27 cellular contexts compared by ENCODE assay signal in genomic region chr4:154559931-154560801, GRCh38. TPM values are rescaled to one million over a fixed set of nuclear protein-coding genes. Genes with fewer than 3 reads are reported as not detected.
DNase-seq lines count a peak whose midpoint lies in the region; ATAC-seq, FAIRE-seq and TF ChIP-seq lines count a peak whose summit lies in the region.
"Had no signal": no experiment of that assay in that cellular context is flagged by ENCODE, and none has a peak within 500 bp of the region (broad histone marks: within the 10 kb centered on the region; RNA-seq: fewer than 3 reads in every experiment).

No MANE protein-coding gene starts in this region.

- H3K4me1 ChIP-seq in K562 (replicated peaks in 1 of 2; ENCODE audit: control insufficient read depth in 2 of 2, insufficient read depth in 2 of 2, low read length in 2 of 2) (peaks cover 0 to 4% of the 10 kb centered on the region in 2 experiments; a peak in 1 of 5 replicates), mucosa of descending colon (ENCODE audit: low read depth) (peaks cover 6% of the 10 kb centered on the region)
- H3K4me1 ChIP-seq: esophagus muscularis mucosa, gastroesophageal sphincter, neural progenitor cell, psoas muscle had no signal

- no peaks in the 10 kb centered on the region for H3K36me3 ChIP-seq in K562 (ENCODE audit: control insufficient read depth, insufficient read depth, low read length)
- no peaks in the 10 kb centered on the region for H3K36me3 ChIP-seq in mucosa of descending colon (ENCODE audit: low read depth)
- H3K36me3 ChIP-seq: esophagus muscularis mucosa, gastroesophageal sphincter, MG63, neural progenitor cell had no signal

- ATAC-seq in GM18867 (IDR thresholded peaks at IDR 0.05; ENCODE audit: unreplicated experiment) (peak; percentile 12), HG03565 (IDR thresholded peaks at IDR 0.05; ENCODE audit: unreplicated experiment) (peak; percentile 23), K562 (0 out of 3 replicates have a peak, but pooled peaks have one; percentile 18), mucosa of descending colon (peak; percentile 80)
- no peak for ATAC-seq in activated T-helper 17 cell treated with anti-CD3 and anti-CD28 coated beads, Interleukin-2, amount 50 U/mL, for 72 hours (replicated peaks)
- ATAC-seq: gastroesophageal sphincter had no signal

- no peak overlapping the region for H3K27ac Mint-ChIP-seq in activated T-helper 17 cell treated with anti-CD3 and anti-CD28 coated beads, Interleukin-2, amount 50 U/mL, for 72 hours
- H3K27ac Mint-ChIP-seq: activated CD4-positive, alpha-beta memory T cell treated with anti-CD3 and anti-CD28 coated beads, Interleukin-2, amount 10 ng/mL, durations not matched to agents 7 days and 5 days; activated naive CD4-positive, alpha-beta T cell treated with anti-CD3 and anti-CD28 coated beads, Interleukin-2, amount 10 ng/mL, durations not matched to agents 7 days and 5 days; CD4-positive, CD25-positive, alpha-beta regulatory T cell; effector memory CD8-positive, alpha-beta T cell; IgD-negative memory B cell; neural progenitor cell; stimulated activated naive CD8-positive, alpha-beta T cell treated with anti-CD3 and anti-CD28 coated beads, Interleukin-15, amount 100 ng/mL, for 72 hours; T-helper 2 cell treated with Interferon-gamma antibody and Interleukin-4, amounts not matched to agents 5 μg/mL and 100 μg/mL, for 36 hours had no signal

- H3K9me3 Mint-ChIP-seq in activated T-helper 17 cell treated with anti-CD3 and anti-CD28 coated beads, Interleukin-2, amount 50 U/mL, for 72 hours: no peaks in the 10 kb centered on the region
- H3K9me3 Mint-ChIP-seq: activated CD4-positive, alpha-beta memory T cell treated with anti-CD3 and anti-CD28 coated beads, Interleukin-2, amount 10 ng/mL, durations not matched to agents 7 days and 5 days; activated naive CD4-positive, alpha-beta T cell treated with anti-CD3 and anti-CD28 coated beads, Interleukin-2, amount 10 ng/mL, durations not matched to agents 7 days and 5 days; effector memory CD8-positive, alpha-beta T cell; IgD-negative memory B cell; neural progenitor cell; stimulated activated naive CD8-positive, alpha-beta T cell treated with anti-CD3 and anti-CD28 coated beads, Interleukin-15, amount 100 ng/mL, for 72 hours; T-helper 2 cell treated with Interferon-gamma antibody and Interleukin-4, amounts not matched to agents 5 μg/mL and 100 μg/mL, for 36 hours had no signal

- 23% methylated on average over 5 of the region's 5 CpGs for WGBS in K562 (ENCODE audit: insufficient coverage, low coverage, missing lambda C conversion rate)

- no peak overlapping the region for H3K27ac ChIP-seq in K562 (ENCODE audit: extremely low read depth, low read depth, low read length)
- H3K27ac ChIP-seq: esophagus muscularis mucosa, gastroesophageal sphincter, HL-60, neural progenitor cell, psoas muscle had no signal

- TF ChIP-seq RAD21 in K562 (CRISPR knock-in tag; conservative IDR thresholded peaks at IDR 0.05 in 1 of 2, IDR thresholded peaks at IDR 0.05 in 1 of 2): no peak

- in situ Hi-C loops in K562 (cut with MboI): no loop called here
- in situ Hi-C loops in G401 (cut with HindIII; ENCODE audit: low sequenced_read_pairs): no loop called here

- no peak overlapping the region for H3K9ac ChIP-seq in K562 (ENCODE audit: insufficient read depth in 1 of 2, low read depth in 2 of 2, low read length in 2 of 2)
- H3K9ac ChIP-seq: neural progenitor cell, SK-N-SH had no signal

- no peaks in the 10 kb centered on the region; a peak in 1 of 5 replicates for H3K27me3 ChIP-seq in K562 (ENCODE audit: control insufficient read depth in 2 of 2, insufficient read depth in 2 of 2, low read length in 2 of 2)
- H3K27me3 ChIP-seq: esophagus muscularis mucosa, gastroesophageal sphincter, MG63, neural progenitor cell had no signal

- H3K9me1 ChIP-seq in K562 (ENCODE audit: control insufficient read depth, insufficient read depth, low read length): no peaks in the 10 kb centered on the region

- DNase-seq in K562 (ENCODE audit: extremely low read depth in 1 of 4, low spot score in 3 of 4): no peak
- DNase-seq in mucosa of descending colon: peak in 1 of 3 donors; percentile 33
- no peak for DNase-seq in G401 (ENCODE audit: low spot score)
- no peak for DNase-seq in NCI-H1048 (lab: John Stamatoyannopoulos, UW)
- no peak for DNase-seq in NCI-H1930 (lab: John Stamatoyannopoulos, UW)
- DNase-seq: activated CD4-positive, alpha-beta memory T cell treated with anti-CD3 and anti-CD28 coated beads, Interleukin-2, amount 10 ng/mL, durations not matched to agents 7 days and 5 days; activated T-cell treated with anti-CD3 and anti-CD28 coated beads, Interleukin-2, amount 50 U/mL, for 1 hour; DMS79; effector memory CD8-positive, alpha-beta T cell; MG63; psoas muscle; stimulated activated CD4-positive, alpha-beta T cell treated with anti-CD3 and anti-CD28 coated beads, Interleukin-4, amount 100 ng/mL, for 1 hour had no signal

- TF ChIP-seq CTCF in K562 (IDR thresholded peaks at IDR 0.05 in 2 of 3, conservative IDR thresholded peaks at IDR 0.05 in 1 of 3; ENCODE audit: insufficient read depth in 2 of 3, low read depth in 1 of 3, low read length in 3 of 3): no peak
- TF ChIP-seq CTCF in mucosa of descending colon (IDR thresholded peaks at IDR 0.05): no peak

- no peak overlapping the region for H3K4me3 ChIP-seq in K562
- no peak overlapping the region for H3K4me3 ChIP-seq in mucosa of descending colon
- H3K4me3 ChIP-seq: esophagus muscularis mucosa, gastroesophageal sphincter, MG63, neural progenitor cell, psoas muscle, smooth muscle cell had no signal

- H3K4me1 Mint-ChIP-seq in activated T-helper 17 cell treated with anti-CD3 and anti-CD28 coated beads, Interleukin-2, amount 50 U/mL, for 72 hours: no peaks in the 10 kb centered on the region
- H3K4me1 Mint-ChIP-seq: activated CD4-positive, alpha-beta memory T cell treated with anti-CD3 and anti-CD28 coated beads, Interleukin-2, amount 10 ng/mL, durations not matched to agents 7 days and 5 days; activated naive CD4-positive, alpha-beta T cell treated with anti-CD3 and anti-CD28 coated beads, Interleukin-2, amount 10 ng/mL, durations not matched to agents 7 days and 5 days; neural progenitor cell; stimulated activated naive CD8-positive, alpha-beta T cell treated with anti-CD3 and anti-CD28 coated beads, Interleukin-15, amount 100 ng/mL, for 72 hours had no signal

- BruUV-seq in K562 (replicated peaks; lab: Mats Ljungman, UMichigan): no TSS peak

- no peak overlapping the region for H3K4me3 Mint-ChIP-seq in activated T-helper 17 cell treated with anti-CD3 and anti-CD28 coated beads, Interleukin-2, amount 50 U/mL, for 72 hours
- H3K4me3 Mint-ChIP-seq: activated CD4-positive, alpha-beta memory T cell treated with anti-CD3 and anti-CD28 coated beads, Interleukin-2, amount 10 ng/mL, durations not matched to agents 7 days and 5 days; activated naive CD4-positive, alpha-beta T cell treated with anti-CD3 and anti-CD28 coated beads, Interleukin-2, amount 10 ng/mL, durations not matched to agents 7 days and 5 days; CD4-positive, CD25-positive, alpha-beta regulatory T cell; effector memory CD8-positive, alpha-beta T cell; IgD-negative memory B cell; neural progenitor cell; stimulated activated naive CD8-positive, alpha-beta T cell treated with anti-CD3 and anti-CD28 coated beads, Interleukin-15, amount 100 ng/mL, for 72 hours; T-helper 2 cell treated with Interferon-gamma antibody and Interleukin-4, amounts not matched to agents 5 μg/mL and 100 μg/mL, for 36 hours had no signal

- H3K4me2 ChIP-seq in K562 (ENCODE audit: insufficient read depth, low read length): no peak overlapping the region
- H3K4me2 ChIP-seq: neural progenitor cell, SK-N-SH had no signal

- no peaks in the 10 kb centered on the region for H3K79me2 ChIP-seq in K562 (ENCODE audit: control insufficient read depth, insufficient read depth, low read length)

- intact Hi-C loops in K562 (cut with micrococcal nuclease) (loop anchor here (1.0 to 10.0 kb wide), 4 partner anchors 58 to 1395 kb away; partner anchors contain the start of gene CTSO), mucosa of descending colon (cut with DNase I, micrococcal nuclease) (loop anchor here (2.0 to 10.0 kb wide), 2 partner anchors 59 to 65 kb away; no protein-coding TSS in a partner anchor)

- CTCF ChIA-PET in K562 (lab: Yijun Ruan, JAX; ENCODE audit: low intra/inter-chr PET ratio): interaction anchor here (0.6 to 1.7 kb wide), 5 partner anchors 59 to 64 kb away, joined by 3 to 10 read pairs (median 4); no protein-coding TSS in a partner anchor

- POLR2A ChIA-PET in K562 (lab: Yijun Ruan, JAX): interaction anchor here (1.4 kb wide), 1 partner anchor 9 kb away, joined by 5 read pairs; no protein-coding TSS in a partner anchor

- TF ChIP-seq POLR2A in K562 (conservative IDR thresholded peaks at IDR 0.05): no peak

- TF ChIP-seq EP300 in K562 (IDR thresholded peaks at IDR 0.05; ENCODE audit: low read length): no peak

- no peaks in the 10 kb centered on the region for H4K20me1 ChIP-seq in K562 (replicated peaks; ENCODE audit: control insufficient read depth, insufficient read depth, low read length)

- no peaks in the 10 kb centered on the region for H3K36me3 Mint-ChIP-seq in activated T-helper 17 cell treated with anti-CD3 and anti-CD28 coated beads, Interleukin-2, amount 50 U/mL, for 72 hours (ENCODE audit: low read depth)
- H3K36me3 Mint-ChIP-seq: activated naive CD4-positive, alpha-beta T cell treated with anti-CD3 and anti-CD28 coated beads, Interleukin-2, amount 10 ng/mL, durations not matched to agents 7 days and 5 days; CD4-positive, CD25-positive, alpha-beta regulatory T cell; IgD-negative memory B cell; neural progenitor cell had no signal

- 0 out of 2 replicates have a peak overlapping the region, but pooled peaks have one; percentile 27 for H2AFZ ChIP-seq in K562 (ENCODE audit: low read depth, low read length)
- H2AFZ ChIP-seq: neural progenitor cell had no signal

- H3K9me3 ChIP-seq in K562 (replicated peaks; ENCODE audit: control insufficient read depth, insufficient read depth, low read depth, low read length) (no peaks in the 10 kb centered on the region), mucosa of descending colon (no peaks in the 10 kb centered on the region)
- H3K9me3 ChIP-seq: esophagus muscularis mucosa, gastroesophageal sphincter, MG63, psoas muscle, SK-N-SH had no signal

- H3K27me3 Mint-ChIP-seq in activated T-helper 17 cell treated with anti-CD3 and anti-CD28 coated beads, Interleukin-2, amount 50 U/mL, for 72 hours: peaks cover 3% of the 10 kb centered on the region
- H3K27me3 Mint-ChIP-seq: activated naive CD4-positive, alpha-beta T cell treated with anti-CD3 and anti-CD28 coated beads, Interleukin-2, amount 10 ng/mL, durations not matched to agents 7 days and 5 days; IgD-negative memory B cell had no signal

- FAIRE-seq in K562 (lab: Jason Lieb, UNC): no peak

RNA-seq across cellular contexts. Expression of gene FGB, which starts 2.6 kb away (rescaled TPM):
- total RNA-seq in K562 (2011; cell fraction: chromatin; rRNA removed; ENCODE audit: low replicate concordance): not detected in 2 replicates
- total RNA-seq in K562 (2011; cell fraction: nucleolus; rRNA removed): not detected in 2 replicates
- not detected in 2 replicates for total RNA-seq in K562 (2011; cell fraction: nucleoplasm; rRNA removed)
- total RNA-seq in K562 (2014; rRNA removed) (not detected in 2 replicates), K562 (2014; rRNA removed; fragmentation: Illumina TruSeq; extraction: Trizol) (not detected in 2 replicates), K562 (2015; rRNA removed; fragmentation: Illumina TruSeq; extraction: Trizol) (not detected in 2 replicates), K562 (2021) (1.9 and 2.5 TPM in 2 replicates), mucosa of descending colon (1 to 10 TPM in 1 of 3 donors, under 1 TPM in 1, not detected in 1; 0.63 to 1.0 TPM)
- polyA plus RNA-seq in K562 (2011; rRNA removed) (not detected in 2 replicates), K562 (2014; fragmentation: Illumina TruSeq; extraction: Trizol) (not detected in 2 replicates), K562 (2014; fragmentation: Nextera tagmentation; extraction: Ambion mirVana) (under 1 TPM; 0.07 to 0.13 TPM), K562 (2014; rRNA removed) (not detected in 2 replicates)
- polyA plus RNA-seq in K562 (2011; cell fraction: cytosol; rRNA removed): 0.04 TPM in 2 replicates
- not detected in 2 replicates for polyA plus RNA-seq in K562 (2011; cell fraction: nucleus; rRNA removed)
- polyA plus RNA-seq in K562 (2012): not detected in 2 replicates
- polyA minus RNA-seq in K562 (2011; rRNA and poly(A)+ RNA removed): not detected in 2 replicates
- polyA minus RNA-seq in K562 (2011; cell fraction: cytosol; rRNA and poly(A)+ RNA removed): not detected in 2 replicates
- not detected in 2 replicates for polyA minus RNA-seq in K562 (2011; cell fraction: nucleus; rRNA and poly(A)+ RNA removed)
- not detected in 2 replicates for total RNA-seq in G401 (2014; rRNA removed; shearing (Covaris generic))
- not detected for total RNA-seq in activated T-helper 17 cell treated with anti-CD3 and anti-CD28 coated beads, Interleukin-2, amount 50 U/mL, for 72 hours
- total RNA-seq: activated CD4-positive, alpha-beta memory T cell treated with anti-CD3 and anti-CD28 coated beads, Interleukin-2, amount 10 ng/mL, durations not matched to agents 7 days and 5 days; CD4-positive, CD25-positive, alpha-beta regulatory T cell; esophagus muscularis mucosa; mononuclear cell; smooth muscle cell had no signal
- polyA plus RNA-seq: CD4-positive, CD25-positive, alpha-beta regulatory T cell; IgD-negative memory B cell; psoas muscle; SK-N-SH had no signal

RNA-seq across cellular contexts. Expression of gene PLRG1, which starts 10.0 kb away (rescaled TPM):
- 71.5 and 148 TPM in 2 replicates for total RNA-seq in K562 (2011; cell fraction: chromatin; rRNA removed; ENCODE audit: low replicate concordance)
- 34.5 and 37.6 TPM in 2 replicates for total RNA-seq in K562 (2011; cell fraction: nucleolus; rRNA removed)
- 54.0 and 76.6 TPM in 2 replicates for total RNA-seq in K562 (2011; cell fraction: nucleoplasm; rRNA removed)
- total RNA-seq in K562 (2014; rRNA removed): 48.0 and 53.1 TPM in 2 replicates
- 120 and 142 TPM in 2 replicates for total RNA-seq in K562 (2014; rRNA removed; fragmentation: Illumina TruSeq; extraction: Trizol)
- 67.3 and 68.9 TPM in 2 replicates for total RNA-seq in K562 (2015; rRNA removed; fragmentation: Illumina TruSeq; extraction: Trizol)
- total RNA-seq in K562 (2021): 121 and 122 TPM in 2 replicates
- 141 and 204 TPM in 2 replicates for polyA plus RNA-seq in K562 (2011; rRNA removed)
- 73.8 and 75.2 TPM in 2 replicates for polyA plus RNA-seq in K562 (2011; cell fraction: cytosol; rRNA removed)
- polyA plus RNA-seq in K562 (2011; cell fraction: nucleus; rRNA removed): 90.1 and 129 TPM in 2 replicates
- polyA plus RNA-seq in K562 (2012): 100.0 and 100 TPM in 2 replicates
- polyA plus RNA-seq in K562 (2014; fragmentation: Illumina TruSeq; extraction: Trizol): 114 and 116 TPM in 2 replicates
- 100 to 1,000 TPM; 218 to 248 TPM for polyA plus RNA-seq in K562 (2014; fragmentation: Nextera tagmentation; extraction: Ambion mirVana)
- polyA plus RNA-seq in K562 (2014; rRNA removed): 107 and 118 TPM in 2 replicates
- 186 and 209 TPM in 2 replicates for polyA minus RNA-seq in K562 (2011; rRNA and poly(A)+ RNA removed)
- polyA minus RNA-seq in K562 (2011; cell fraction: cytosol; rRNA and poly(A)+ RNA removed): 29.1 and 65.3 TPM in 2 replicates
- 64.1 and 138 TPM in 2 replicates for polyA minus RNA-seq in K562 (2011; cell fraction: nucleus; rRNA and poly(A)+ RNA removed)
- total RNA-seq in mucosa of descending colon: 10 to 100 TPM; 58.1 to 69.4 (median 63.1) TPM
- 47.5 and 121 TPM in 2 replicates for total RNA-seq in G401 (2014; rRNA removed; shearing (Covaris generic))
- total RNA-seq in activated T-helper 17 cell treated with anti-CD3 and anti-CD28 coated beads, Interleukin-2, amount 50 U/mL, for 72 hours: 100 to 1,000 TPM in 1 of 2 donors, 10 to 100 TPM in 1; 85.5 to 125 TPM

RNA-seq across cellular contexts. Expression of gene FGA, which starts 30.4 kb away (rescaled TPM):
- not detected in 2 replicates for total RNA-seq in K562 (2011; cell fraction: chromatin; rRNA removed; ENCODE audit: low replicate concordance)
- total RNA-seq in K562 (2011; cell fraction: nucleolus; rRNA removed): not detected in 2 replicates
- not detected in 2 replicates for total RNA-seq in K562 (2011; cell fraction: nucleoplasm; rRNA removed)
- not detected in 2 replicates for total RNA-seq in K562 (2014; rRNA removed)
- total RNA-seq in K562 (2014; rRNA removed; fragmentation: Illumina TruSeq; extraction: Trizol): not detected in 2 replicates
- total RNA-seq in K562 (2015; rRNA removed; fragmentation: Illumina TruSeq; extraction: Trizol): not detected in 2 replicates
- total RNA-seq in K562 (2021): 2.5 and 3.4 TPM in 2 replicates
- polyA plus RNA-seq in K562 (2011; rRNA removed): 0.08 TPM in 1 of 2 replicates, not detected in the other
- polyA plus RNA-seq in K562 (2011; cell fraction: cytosol; rRNA removed): not detected in 2 replicates
- not detected in 2 replicates for polyA plus RNA-seq in K562 (2011; cell fraction: nucleus; rRNA removed)
- 0.08 TPM in 1 of 2 replicates, not detected in the other for polyA plus RNA-seq in K562 (2012)
- 0.06 TPM in 1 of 2 replicates, not detected in the other for polyA plus RNA-seq in K562 (2014; fragmentation: Illumina TruSeq; extraction: Trizol)
- polyA plus RNA-seq in K562 (2014; fragmentation: Nextera tagmentation; extraction: Ambion mirVana): under 1 TPM in 1 of 2 experiments, not detected in 1; 0.04 TPM
- not detected in 2 replicates for polyA plus RNA-seq in K562 (2014; rRNA removed)
- not detected in 2 replicates for polyA minus RNA-seq in K562 (2011; rRNA and poly(A)+ RNA removed)
- 1.7 TPM in 1 of 2 replicates, not detected in the other for polyA minus RNA-seq in K562 (2011; cell fraction: cytosol; rRNA and poly(A)+ RNA removed)
- not detected in 2 replicates for polyA minus RNA-seq in K562 (2011; cell fraction: nucleus; rRNA and poly(A)+ RNA removed)
- total RNA-seq in mucosa of descending colon: under 1 TPM in 1 of 3 donors, not detected in 2; 0.84 TPM
- not detected in 2 replicates for total RNA-seq in G401 (2014; rRNA removed; shearing (Covaris generic))
- not detected for total RNA-seq in activated T-helper 17 cell treated with anti-CD3 and anti-CD28 coated beads, Interleukin-2, amount 50 U/mL, for 72 hours
- total RNA-seq: activated CD4-positive, alpha-beta memory T cell treated with anti-CD3 and anti-CD28 coated beads, Interleukin-2, amount 10 ng/mL, durations not matched to agents 7 days and 5 days; CD4-positive, CD25-positive, alpha-beta regulatory T cell; esophagus muscularis mucosa; mononuclear cell had no signal
- polyA plus RNA-seq: CD4-positive, CD25-positive, alpha-beta regulatory T cell; IgD-negative memory B cell; psoas muscle; SK-N-SH had no signal

RNA-seq across cellular contexts. Expression of gene FGG, which starts 52.3 kb away (rescaled TPM):
- not detected in 2 replicates for total RNA-seq in K562 (2011; cell fraction: chromatin; rRNA removed; ENCODE audit: low replicate concordance)
- total RNA-seq in K562 (2011; cell fraction: nucleolus; rRNA removed): not detected in 2 replicates
- not detected in 2 replicates for total RNA-seq in K562 (2011; cell fraction: nucleoplasm; rRNA removed)
- 0.45 TPM in 1 of 2 replicates, not detected in the other for total RNA-seq in K562 (2014; rRNA removed)
- 0.33 TPM in 1 of 2 replicates, not detected in the other for total RNA-seq in K562 (2014; rRNA removed; fragmentation: Illumina TruSeq; extraction: Trizol)
- not detected in 2 replicates for total RNA-seq in K562 (2015; rRNA removed; fragmentation: Illumina TruSeq; extraction: Trizol)
- 1.9 and 2.2 TPM in 2 replicates for total RNA-seq in K562 (2021)
- polyA plus RNA-seq in K562 (2011; rRNA removed): 0.08 and 0.24 TPM in 2 replicates
- polyA plus RNA-seq in K562 (2011; cell fraction: cytosol; rRNA removed): not detected in 2 replicates
- not detected in 2 replicates for polyA plus RNA-seq in K562 (2011; cell fraction: nucleus; rRNA removed)
- polyA plus RNA-seq in K562 (2012): 0.07 and 1.9 TPM in 2 replicates
- polyA plus RNA-seq in K562 (2014; fragmentation: Illumina TruSeq; extraction: Trizol): 0.12 TPM in 1 of 2 replicates, not detected in the other
- under 1 TPM; 0.34 to 0.41 TPM for polyA plus RNA-seq in K562 (2014; fragmentation: Nextera tagmentation; extraction: Ambion mirVana)
- polyA plus RNA-seq in K562 (2014; rRNA removed): 0.27 TPM in 1 of 2 replicates, not detected in the other
- 0.12 TPM in 1 of 2 replicates, not detected in the other for polyA minus RNA-seq in K562 (2011; rRNA and poly(A)+ RNA removed)
- polyA minus RNA-seq in K562 (2011; cell fraction: cytosol; rRNA and poly(A)+ RNA removed): 1.3 TPM in 1 of 2 replicates, not detected in the other
- not detected in 2 replicates for polyA minus RNA-seq in K562 (2011; cell fraction: nucleus; rRNA and poly(A)+ RNA removed)
- under 1 TPM in 1 of 3 donors, not detected in 2; 0.69 TPM for total RNA-seq in mucosa of descending colon
- total RNA-seq in G401 (2014; rRNA removed; shearing (Covaris generic)): not detected in 2 replicates
- not detected for total RNA-seq in activated T-helper 17 cell treated with anti-CD3 and anti-CD28 coated beads, Interleukin-2, amount 50 U/mL, for 72 hours
- total RNA-seq: activated CD4-positive, alpha-beta memory T cell treated with anti-CD3 and anti-CD28 coated beads, Interleukin-2, amount 10 ng/mL, durations not matched to agents 7 days and 5 days; CD4-positive, CD25-positive, alpha-beta regulatory T cell; esophagus muscularis mucosa; gastroesophageal sphincter; mononuclear cell; smooth muscle cell had no signal
- polyA plus RNA-seq: CD4-positive, CD25-positive, alpha-beta regulatory T cell; IgD-negative memory B cell; SK-N-SH had no signal
